Comparison of ENCODE assay signal across 8 cellular contexts in the genomic region with DNA sequence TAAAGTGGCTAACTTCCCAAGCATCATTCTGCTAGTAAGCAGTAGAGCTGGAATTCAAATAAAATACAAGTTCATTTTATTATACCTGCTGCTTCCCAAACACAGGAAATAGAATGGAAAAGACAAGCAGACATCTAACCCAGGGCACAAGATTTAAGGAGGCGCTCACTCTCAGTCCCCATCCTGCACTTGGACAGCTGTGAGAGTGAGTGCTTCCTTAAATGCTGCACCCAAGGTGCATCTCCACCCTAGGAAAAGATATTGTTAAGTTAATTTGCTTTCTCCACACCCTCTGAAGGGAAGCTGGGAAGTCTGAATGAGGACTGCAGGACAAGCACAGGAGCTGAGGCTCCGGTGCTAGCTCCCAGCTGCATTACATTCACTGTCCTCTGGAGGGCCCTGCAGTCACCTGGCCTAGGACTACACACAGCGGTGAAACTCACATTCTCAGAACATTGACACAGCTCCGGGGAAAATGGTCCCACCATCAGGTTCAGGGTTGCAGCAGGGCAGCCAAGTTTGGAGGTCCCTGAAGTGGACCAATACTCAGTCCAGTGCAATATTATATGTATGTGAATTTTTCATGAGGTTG. TPM values are rescaled to one million over a fixed set of nuclear protein-coding genes. Genes with fewer than 3 reads are reported as not detected.
DNase-seq lines count a peak whose midpoint lies in the region; ATAC-seq and TF ChIP-seq lines count a peak whose summit lies in the region.

No MANE protein-coding gene starts in this region.

- H3K27me3 ChIP-seq in HAP-1 (ENCODE audit: low read depth) (no peaks in the 10 kb centered on the region), WERI-Rb-1 (ENCODE audit: insufficient read depth, low read depth, severe bottlenecking) (no peaks in the 10 kb centered on the region)

- DNase-seq in CD1c-positive myeloid dendritic cell (ENCODE audit: extremely low spot score) (peak; percentile 41), HAP-1 (ENCODE audit: low spot score in 2 of 2) (peak; percentile 13 to 60), WERI-Rb-1 (peak; percentile 67), left colon (peak in 1 of 2 donors; percentile 19), DMS79 (lab: John Stamatoyannopoulos, UW) (no peak), NCI-H1417 (lab: John Stamatoyannopoulos, UW) (no peak), cerebellar nuclear complex (lab: John Stamatoyannopoulos, UW) (no peak)

- in situ Hi-C loops in HAP-1 (cut with MboI; ENCODE audit: low sequenced_read_pairs): no loop called here

- peaks cover 17% of the 10 kb centered on the region for H3K36me3 ChIP-seq in HAP-1 (replicated peaks)
- peaks cover 12% of the 10 kb centered on the region for H3K36me3 ChIP-seq in WERI-Rb-1

- peak; percentile 83 for ATAC-seq in left colon
- ATAC-seq in HG02571 (IDR thresholded peaks at IDR 0.05; ENCODE audit: unreplicated experiment): no peak

- H3K4me3 ChIP-seq in HAP-1: no peak overlapping the region
- H3K4me3 ChIP-seq in WERI-Rb-1 (ENCODE audit: low read depth, low read length): no peak overlapping the region

- intact Hi-C loops in left colon (cut with DNase I, micrococcal nuclease): no loop called here

- peak; percentile 84 for TF ChIP-seq CTCF in WERI-Rb-1 (IDR thresholded peaks at IDR 0.05; ENCODE audit: low read depth, low read length)

- H3K27ac ChIP-seq in WERI-Rb-1: no peak overlapping the region

- H3K9me3 ChIP-seq in HAP-1 (no peaks in the 10 kb centered on the region), WERI-Rb-1 (ENCODE audit: severe bottlenecking) (no peaks in the 10 kb centered on the region)

- peaks cover 11% of the 10 kb centered on the region for H3K4me1 ChIP-seq in HAP-1

RNA-seq across cellular contexts. Expression of gene HEBP1, which starts 14.2 kb away (rescaled TPM):
- 10 to 100 TPM; 26.0 to 62.9 TPM for total RNA-seq in left colon

RNA-seq across cellular contexts. Expression of gene GPRC5D, which starts 33.9 kb away (rescaled TPM):
- under 1 TPM in 1 of 2 donors, not detected in 1; 0.28 TPM for total RNA-seq in left colon

RNA-seq across cellular contexts. Expression of gene FAM234B, which starts 58.3 kb away (rescaled TPM):
- 1 to 10 TPM; 1.3 to 1.7 TPM for total RNA-seq in left colon

Comparison
In these comparisons a context has a peak if more than half of its experiments do, and no peak if none do; other contexts are left out.
1. DNase-seq: peak in CD1c-positive myeloid dendritic cell (single experiment), HAP-1 (2 of 2) and WERI-Rb-1 (single experiment); none in DMS79 (single experiment), NCI-H1417 (0 of 3) and cerebellar nuclear complex (0 of 2).